ENCODE assay signal across 21 cellular contexts in genomic region chr2:11152591-11152990, GRCh38.
"Had no signal": no experiment of that assay in that cellular context is flagged by ENCODE, and none has a peak within 500 bp of the region (broad histone marks: within the 10 kb centered on the region; RNA-seq: fewer than 3 reads in every experiment).

No MANE protein-coding gene starts in this region.

- H3K27ac ChIP-seq: HL-60, SJSA1, SK-N-MC had no signal

- H3K27me3 ChIP-seq: SJSA1 had no signal

- DNase-seq: KBM-7, MV-4-11, NCI-H1048, NCI-H1105, NCI-H1417, NCI-H1436 treated with DMSO at 0.1 percent for 48 hours, NCI-H1694, NCI-H187 treated with DMSO at 0.1 percent for 48 hours, NCI-H2029 treated with DMSO at 0.1 percent for 48 hours, NCI-H2227 treated with DMSO at 0.1 percent for 48 hours, NCI-H524 treated with DMSO at 0.1 percent for 48 hours, NCI-H69, NCI-H774, Right ventricle myocardium superior, RPMI8226, SIG-M5 had no signal

- FAIRE-seq: HTR-8/SVneo, RCC 7860 had no signal

- H3K4me3 ChIP-seq: SJSA1, SK-N-MC had no signal
